In genomic region chr2:121405233-121405632, GRCh38 we compare ENCODE assay signal across 22 cellular contexts.
"Had no signal": no experiment of that assay in that cellular context is flagged by ENCODE, and none has a peak within 500 bp of the region (broad histone marks: within the 10 kb centered on the region; RNA-seq: fewer than 3 reads in every experiment).

No MANE protein-coding gene starts in this region.

- H3K4me1 Mint-ChIP-seq: naive B cell had no signal

- DNase-seq: colonic mucosa; cortex of kidney; effector CD8-positive, alpha-beta T cell; effector memory CD8-positive, alpha-beta T cell; endodermal cell; foreskin keratinocyte; heart left ventricle; hypothalamus; immature natural killer cell; islet precursor cell; kidney; kidney glomerular epithelial cell; left colon; left lung; left ventricle myocardium superior; lower lobe of right lung; mesenchymal stem cell; mucosa of descending colon; naive B cell had no signal

- H3K27me3 Mint-ChIP-seq: dendritic cell treated with granulocyte-macrophage colony-stimulating factor and Interleukin-4, amounts not matched to agents 40 ng/mL and 50 ng/mL, for 4 days; effector memory CD8-positive, alpha-beta T cell; naive B cell had no signal

- H3K4me3 Mint-ChIP-seq: dendritic cell treated with granulocyte-macrophage colony-stimulating factor and Interleukin-4, amounts not matched to agents 40 ng/mL and 50 ng/mL, for 4 days; effector memory CD8-positive, alpha-beta T cell; endodermal cell; immature natural killer cell; mesothelial cell of epicardium; naive B cell had no signal

- H3K27ac Mint-ChIP-seq: dendritic cell treated with granulocyte-macrophage colony-stimulating factor and Interleukin-4, amounts not matched to agents 40 ng/mL and 50 ng/mL, for 4 days; effector memory CD8-positive, alpha-beta T cell; endodermal cell; mesothelial cell of epicardium; naive B cell had no signal

- ATAC-seq: effector memory CD8-positive, alpha-beta T cell; foreskin keratinocyte; gastroesophageal sphincter; heart left ventricle; left colon; left lung; left ventricle myocardium superior; lower lobe of right lung; mucosa of descending colon had no signal

- H3K9me3 Mint-ChIP-seq: dendritic cell treated with granulocyte-macrophage colony-stimulating factor and Interleukin-4, amounts not matched to agents 40 ng/mL and 50 ng/mL, for 4 days; effector memory CD8-positive, alpha-beta T cell; endodermal cell; immature natural killer cell; mesothelial cell of epicardium; naive B cell had no signal
